In genomic region chr9:99103909-99104458, GRCh38 we compare ENCODE assay signal across 8 cellular contexts. TPM values are rescaled to one million over a fixed set of nuclear protein-coding genes. Genes with fewer than 3 reads are reported as not detected.
DNase-seq lines count a peak whose midpoint lies in the region; ATAC-seq and TF ChIP-seq lines count a peak whose summit lies in the region.

No MANE protein-coding gene starts in this region.

- H3K4me3 Mint-ChIP-seq in activated B cell treated with CpG ODN at 0.5 μM for 24 hours, result peak overlapping the region; percentile 89

- POLR2A ChIA-PET in activated B cell treated with CpG ODN at 0.5 μM for 24 hours (lab: Charles Lee), result interaction anchor here (0.6 to 4.8 kb wide), 13 partner anchors 10 to 718 kb away, joined by 3 to 54 read pairs (median 8); no protein-coding TSS in a partner anchor

- intact Hi-C loops in activated B cell treated with CpG ODN at 0.5 μM for 24 hours (cut with micrococcal nuclease), result loop anchor here (1.0 to 2.0 kb wide), 7 partner anchors 26 to 803 kb away; partner anchors contain the start of gene STX17

- peak; percentile 26 for DNase-seq in GM10266 (ENCODE audit: extremely low spot score)
- DNase-seq in activated B cell treated with CpG ODN at 0.5 μM for 24 hours, result no peak
- peak; percentile 55 for DNase-seq in fibroblast of mammary gland (ENCODE audit: low read depth)
- no peak for DNase-seq in NCI-H1092 treated with DMSO at 0.1 percent for 48 hours (lab: John Stamatoyannopoulos, UW)
- DNase-seq in NOMO-1 treated with DMSO at 0.1 percent for 48 hours (lab: John Stamatoyannopoulos, UW; ENCODE audit: unreplicated experiment), result no peak

- H3K36me3 ChIP-seq in neutrophil, result no peaks in the 10 kb centered on the region

- peaks cover 44% of the 10 kb centered on the region for H3K4me1 Mint-ChIP-seq in activated B cell treated with CpG ODN at 0.5 μM for 24 hours

- TF ChIP-seq CTCF in GM10266 (IDR thresholded peaks at IDR 0.05; ENCODE audit: control insufficient read depth, insufficient read depth, low read depth, missing control alignments), result no peak
- no peak for TF ChIP-seq CTCF in activated B cell treated with CpG ODN at 0.5 μM for 24 hours (IDR thresholded peaks at IDR 0.05)
- TF ChIP-seq CTCF in fibroblast of mammary gland (conservative IDR thresholded peaks at IDR 0.05; ENCODE audit: control insufficient read depth, insufficient read depth, low read depth, low read length), result no peak
- TF ChIP-seq CTCF in neutrophil (IDR thresholded peaks at IDR 0.05), result no peak

- peaks cover 6% of the 10 kb centered on the region for H3K9me3 Mint-ChIP-seq in activated B cell treated with CpG ODN at 0.5 μM for 24 hours

- peak overlapping the region; percentile 94 for H3K27ac ChIP-seq in neutrophil

- H3K9me3 ChIP-seq in neutrophil, result no peaks in the 10 kb centered on the region

- H3K36me3 Mint-ChIP-seq in activated B cell treated with CpG ODN at 0.5 μM for 24 hours (ENCODE audit: low read depth), result no peaks in the 10 kb centered on the region

- H3K4me1 ChIP-seq in neutrophil (ENCODE audit: control insufficient read depth in 1 of 2, insufficient read depth in 1 of 2, low read depth in 1 of 2, low read length in 1 of 2), result peaks cover 41% of the 10 kb centered on the region in 2 experiments

- peak overlapping the region; percentile 83 for H3K27ac Mint-ChIP-seq in activated B cell treated with CpG ODN at 0.5 μM for 24 hours

- CTCF ChIA-PET in activated B cell treated with CpG ODN at 0.5 μM for 24 hours (lab: Charles Lee), result interaction anchor here (1.0 to 2.1 kb wide), 6 partner anchors 27 to 107 kb away, joined by 3 to 15 read pairs (median 10); no protein-coding TSS in a partner anchor

- H3K27me3 ChIP-seq in neutrophil, result peaks cover 3% of the 10 kb centered on the region

- no peak for ATAC-seq in activated B cell treated with CpG ODN at 0.5 μM for 24 hours (ENCODE audit: low read depth)
- ATAC-seq in HG03135 (IDR thresholded peaks at IDR 0.05; ENCODE audit: unreplicated experiment), result no peak
- no peak for ATAC-seq in HG03039 (IDR thresholded peaks at IDR 0.05; ENCODE audit: unreplicated experiment)

- H3K4me3 ChIP-seq in fibroblast of mammary gland (ENCODE audit: control insufficient read depth, low read depth, low read length) (peak overlapping the region; percentile 66), neutrophil (ENCODE audit: low read depth in 1 of 2, low read length in 1 of 2) (peak overlapping the region; percentile 76 to 89)

- H3K27me3 Mint-ChIP-seq in activated B cell treated with CpG ODN at 0.5 μM for 24 hours, result no peaks in the 10 kb centered on the region

RNA-seq across cellular contexts. Expression of gene TGFBR1, which starts 0.9 kb away (rescaled TPM):
- total RNA-seq in activated B cell treated with CpG ODN at 0.5 μM for 24 hours, result 53.5 and 65.3 TPM in 2 replicates

Comparison
In these comparisons a context has a peak if more than half of its experiments do, and no peak if none do; other contexts are left out.
1. DNase-seq: peak in GM10266 (single experiment) and fibroblast of mammary gland (single experiment); none in activated B cell treated with CpG ODN at 0.5 μM for 24 hours (single experiment), NCI-H1092 treated with DMSO at 0.1 percent for 48 hours (single experiment) and NOMO-1 treated with DMSO at 0.1 percent for 48 hours (single experiment).